Comparison of ENCODE assay signal across 8 cellular contexts in the genomic region with DNA sequence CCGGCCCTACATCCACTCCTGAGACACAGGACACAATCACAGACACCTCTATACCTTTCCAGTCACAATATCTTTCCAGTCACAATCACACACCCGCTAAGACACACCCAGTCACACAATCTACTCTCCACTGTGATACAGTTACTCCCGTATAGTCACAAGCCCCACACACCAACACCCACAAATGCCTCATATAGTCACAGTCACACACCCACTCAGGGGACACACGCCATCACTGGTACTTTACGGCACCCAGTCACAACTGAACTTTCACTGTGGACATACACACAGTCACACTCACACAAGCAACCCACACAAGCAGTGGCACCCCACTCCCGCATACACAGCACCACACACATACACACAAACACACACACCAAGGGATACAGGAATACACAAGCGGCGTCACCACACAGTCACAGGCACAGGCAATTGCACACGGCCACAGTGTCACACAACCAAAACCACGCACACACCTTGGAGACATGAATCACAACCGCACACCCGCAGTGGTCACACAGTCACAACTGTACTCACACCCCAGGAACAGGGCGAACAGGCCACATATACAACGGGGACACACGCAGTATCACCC. TPM values are rescaled to one million over a fixed set of nuclear protein-coding genes. Genes with fewer than 3 reads are reported as not detected.
A peak's percentile ranks its signal among the peaks of the same experiment; 100 is the strongest.
DNase-seq lines count a peak whose midpoint lies in the region; ATAC-seq and TF ChIP-seq lines count a peak whose summit lies in the region.

No MANE protein-coding gene starts in this region.

- intact Hi-C loops in CD4-positive, alpha-beta T cell (cut with DNase I, micrococcal nuclease) = loop anchor here (1.0 to 10.0 kb wide), 13 partner anchors 72 to 1693 kb away; a partner anchor contains a TSS

- no peak overlapping the region for H3K27ac Mint-ChIP-seq in CD4-positive, alpha-beta T cell

- H3K36me3 ChIP-seq in muscle layer of duodenum (ENCODE audit: control insufficient read depth in 1 of 2, insufficient read depth in 2 of 2, low read length in 2 of 2) = peaks cover 0 to 4% of the 10 kb centered on the region in 2 donors

- CTCF ChIA-PET in CD4-positive, alpha-beta T cell (lab: Charles Lee) = interaction anchor here (1.6 kb wide), 1 partner anchor 759 kb away, joined by 4 read pairs; no protein-coding TSS in a partner anchor

- peaks cover 0 to 16% of the 10 kb centered on the region in 2 donors for H3K4me1 ChIP-seq in muscle layer of duodenum (ENCODE audit: control insufficient read depth in 1 of 2, insufficient read depth in 2 of 2, low read length in 2 of 2)

- H3K27me3 Mint-ChIP-seq in CD4-positive, alpha-beta T cell = no peaks in the 10 kb centered on the region

- no peak for DNase-seq in CD4-positive, alpha-beta T cell
- no peak for DNase-seq in HL-60 (ENCODE audit: low read depth in 1 of 2, low spot score in 1 of 2)
- no peak for DNase-seq in G401 (ENCODE audit: low spot score)
- no peak for DNase-seq in activated effector memory CD4-positive, alpha-beta T cell treated with Interleukin-2 at 50 U/mL for 16 hours
- no peak for DNase-seq in midbrain (lab: John Stamatoyannopoulos, UW)

- no peak for TF ChIP-seq CTCF in CD4-positive, alpha-beta T cell (IDR thresholded peaks at IDR 0.05)
- TF ChIP-seq CTCF in HL-60 (IDR thresholded peaks at IDR 0.05; ENCODE audit: insufficient read depth, low read length) = no peak

- POLR2A ChIA-PET in CD4-positive, alpha-beta T cell (lab: Charles Lee) = interaction anchor here (0.9 to 2.3 kb wide), 20 partner anchors 12 to 1478 kb away, joined by 3 to 34 read pairs (median 10); a partner anchor contains a TSS

- H3K4me3 Mint-ChIP-seq in CD4-positive, alpha-beta T cell = no peak overlapping the region

- no peaks in the 10 kb centered on the region for H3K9me3 ChIP-seq in CD4-positive, alpha-beta T cell (ENCODE audit: control insufficient read depth, low read length)
- H3K9me3 ChIP-seq in muscle layer of duodenum (ENCODE audit: control insufficient read depth in 1 of 2, low read length in 2 of 2) = no peaks in the 10 kb centered on the region

- no peaks in the 10 kb centered on the region for H3K27me3 ChIP-seq in CD4-positive, alpha-beta T cell (ENCODE audit: control insufficient read depth, insufficient read depth, low read length)
- H3K27me3 ChIP-seq in HL-60 (ENCODE audit: insufficient read depth, poor library complexity, severe bottlenecking) (no peaks in the 10 kb centered on the region), muscle layer of duodenum (ENCODE audit: low read depth, low read length) (no peaks in the 10 kb centered on the region)

- H3K9me3 Mint-ChIP-seq in CD4-positive, alpha-beta T cell = no peaks in the 10 kb centered on the region

- ATAC-seq in CD4-positive, alpha-beta T cell (ENCODE audit: poor library complexity) = no peak
- ATAC-seq in HG02588 (IDR thresholded peaks at IDR 0.05; ENCODE audit: unreplicated experiment) = no peak

- H3K27ac ChIP-seq in CD4-positive, alpha-beta T cell (ENCODE audit: low read depth, low read length) = peak overlapping the region; percentile 93
- H3K27ac ChIP-seq in HL-60 (replicated peaks) (peak overlapping the region; percentile 93), cingulate gyrus (ENCODE audit: low read depth, low read length) (peak overlapping the region; percentile 100), muscle layer of duodenum (ENCODE audit: low read length) (peak overlapping the region; percentile 98)

- peaks cover 10% of the 10 kb centered on the region for H3K4me1 Mint-ChIP-seq in CD4-positive, alpha-beta T cell (ENCODE audit: low read depth)

- H3K4me3 ChIP-seq in HL-60 (replicated peaks; ENCODE audit: insufficient read depth, low read length) = peak overlapping the region; percentile 76
- peak overlapping the region; percentile 77 to 99 for H3K4me3 ChIP-seq in muscle layer of duodenum (ENCODE audit: low read depth in 1 of 2, low read length in 2 of 2)

- in situ Hi-C loops in G401 (cut with HindIII; ENCODE audit: low sequenced_read_pairs) = no loop called here

- H3K36me3 Mint-ChIP-seq in CD4-positive, alpha-beta T cell (ENCODE audit: low read depth) = peaks cover 6% of the 10 kb centered on the region

RNA-seq across cellular contexts. Expression of a gene that starts 0.6 kb away (rescaled TPM):
- 1 to 10 TPM; 7.6 to 8.5 TPM for total RNA-seq in CD4-positive, alpha-beta T cell
- 0.74 and 3.5 TPM in 2 replicates for total RNA-seq in G401 (2014; rRNA removed; shearing (Covaris generic))

RNA-seq across cellular contexts. Expression of a gene that starts 1.0 kb away (rescaled TPM):
- 10 to 100 TPM; 13.6 to 13.7 TPM for total RNA-seq in CD4-positive, alpha-beta T cell
- total RNA-seq in G401 (2014; rRNA removed; shearing (Covaris generic)) = 35.3 and 84.9 TPM in 2 replicates
